25 cellular contexts compared by ENCODE assay signal in genomic region chr1:39977202-39977601, GRCh38. TPM values are rescaled to one million over a fixed set of nuclear protein-coding genes. Genes with fewer than 3 reads are reported as not detected.
A peak's percentile ranks its signal among the peaks of the same experiment; 100 is the strongest.
DNase-seq lines count a peak whose midpoint lies in the region; FAIRE-seq and TF ChIP-seq lines count a peak whose summit lies in the region.
"Had no signal": no experiment of that assay in that cellular context is flagged by ENCODE, and none has a peak within 500 bp of the region (broad histone marks: within the 10 kb centered on the region; RNA-seq: fewer than 3 reads in every experiment).

No MANE protein-coding gene starts in this region.

- DNase-seq in EH (ENCODE audit: low read depth) = peak; percentile 9
- DNase-seq in mammary epithelial cell = peak; percentile 80
- no peak for DNase-seq in keratinocyte (ENCODE audit: low read depth, low spot score)
- no peak for DNase-seq in HFFc6
- no peak for DNase-seq in HuH-7.5 (ENCODE audit: low spot score)
- DNase-seq in T-helper 2 cell = no peak
- DNase-seq in NCI-H2107 (lab: John Stamatoyannopoulos, UW) = no peak
- DNase-seq: activated B cell treated with CpG ODN at 0.5 μM for 24 hours; activated CD4-positive, alpha-beta memory T cell treated with anti-CD3 and anti-CD28 coated beads, Interleukin-2, amount 10 ng/mL, durations not matched to agents 7 days and 5 days; activated naive CD4-positive, alpha-beta T cell; amygdala; foreskin fibroblast; H7; mucosa of descending colon; NCI-H2029 treated with DMSO at 0.1 percent for 48 hours; NCI-H526 treated with DMSO at 0.1 percent for 48 hours; OCI-M1; SIG-M5; spleen; stimulated activated CD4-positive, alpha-beta T cell treated with anti-CD3 and anti-CD28 coated beads, Interleukin-4, amount 100 ng/mL, for 4 hours; uterus had no signal

- H3K79me2 ChIP-seq in mammary epithelial cell (ENCODE audit: insufficient read depth, low read length) = no peaks in the 10 kb centered on the region
- H3K79me2 ChIP-seq in keratinocyte (ENCODE audit: control insufficient read depth, insufficient read depth, low read length) = no peaks in the 10 kb centered on the region

- no peak overlapping the region for H2AFZ ChIP-seq in mammary epithelial cell (ENCODE audit: low read depth, low read length)
- H2AFZ ChIP-seq in keratinocyte (ENCODE audit: control insufficient read depth, low read length) = no peak overlapping the region

- H3K27me3 Mint-ChIP-seq in HFFc6 (ENCODE audit: insufficient read depth) = peaks cover 3% of the 10 kb centered on the region
- H3K27me3 Mint-ChIP-seq: activated B cell treated with CpG ODN at 0.5 μM for 24 hours; activated CD4-positive, alpha-beta memory T cell treated with anti-CD3 and anti-CD28 coated beads, Interleukin-2, amount 10 ng/mL, durations not matched to agents 7 days and 5 days had no signal

- FAIRE-seq in keratinocyte (lab: Jason Lieb, UNC) = peak; percentile 77
- FAIRE-seq: G401.6, GM19239 had no signal

- peaks cover 43% of the 10 kb centered on the region for H3K4me1 Mint-ChIP-seq in HFFc6 (ENCODE audit: low read depth)

- H3K36me3 ChIP-seq in HUES64 (ENCODE audit: insufficient read depth, low read length) (no peaks in the 10 kb centered on the region), mammary epithelial cell (ENCODE audit: insufficient read depth, low read length) (no peaks in the 10 kb centered on the region), keratinocyte (ENCODE audit: control insufficient read depth in 2 of 2, extremely low read depth in 1 of 2, insufficient read depth in 2 of 2, low read length in 2 of 2) (no peaks in the 10 kb centered on the region)
- H3K36me3 ChIP-seq: spleen, uterus had no signal

- H4K20me1 ChIP-seq in mammary epithelial cell (ENCODE audit: insufficient read depth, low read length) (no peaks in the 10 kb centered on the region), keratinocyte (ENCODE audit: control insufficient read depth, extremely low read depth, insufficient read depth, low read length) (no peaks in the 10 kb centered on the region)

- H3K4me2 ChIP-seq in mammary epithelial cell (ENCODE audit: insufficient read depth, low read depth, low read length) (peak overlapping the region; percentile 10), keratinocyte (ENCODE audit: control insufficient read depth, extremely low read depth, insufficient read depth, low read depth, low read length) (peak overlapping the region; percentile 52)

- H3K9me3 ChIP-seq in HUES64 (ENCODE audit: insufficient read depth, low read depth, low read length) (0 out of 2 replicates have a peak, but pooled peaks cover 4% of the 10 kb centered on the region), mammary epithelial cell (replicated peaks; ENCODE audit: insufficient read depth, low read length) (no peaks in the 10 kb centered on the region), keratinocyte (ENCODE audit: control insufficient read depth, low read depth, low read length) (no peaks in the 10 kb centered on the region)
- H3K9me3 ChIP-seq: mucosa of descending colon, spleen, uterus had no signal

- no peaks in the 10 kb centered on the region for H3K9me1 ChIP-seq in keratinocyte (ENCODE audit: control insufficient read depth, extremely low read depth, insufficient read depth, low read length)

- no peak overlapping the region for H3K4me3 Mint-ChIP-seq in HFFc6
- H3K4me3 Mint-ChIP-seq: activated B cell treated with CpG ODN at 0.5 μM for 24 hours; activated CD4-positive, alpha-beta memory T cell treated with anti-CD3 and anti-CD28 coated beads, Interleukin-2, amount 10 ng/mL, durations not matched to agents 7 days and 5 days; CD14-positive monocyte had no signal

- H3K4me1 ChIP-seq in HUES64 (ENCODE audit: insufficient read depth, low read length) (peaks cover 25% of the 10 kb centered on the region), mammary epithelial cell (ENCODE audit: insufficient read depth, low read length) (peaks cover 30% of the 10 kb centered on the region), keratinocyte (ENCODE audit: control insufficient read depth, extremely low read depth, insufficient read depth, low read length) (peaks cover 44% of the 10 kb centered on the region)
- H3K4me1 ChIP-seq: uterus had no signal

- no peak overlapping the region; the same call in 1 of the 2 replicates for H3K27ac Mint-ChIP-seq in HFFc6
- H3K27ac Mint-ChIP-seq: activated B cell treated with CpG ODN at 0.5 μM for 24 hours; activated CD4-positive, alpha-beta memory T cell treated with anti-CD3 and anti-CD28 coated beads, Interleukin-2, amount 10 ng/mL, durations not matched to agents 7 days and 5 days; CD14-positive monocyte had no signal

- H3K4me3 ChIP-seq in HUES64 (ENCODE audit: low read length) (no peak overlapping the region), mammary epithelial cell (replicated peaks in 1 of 3; ENCODE audit: insufficient read depth in 1 of 3, low read depth in 2 of 3, low read length in 3 of 3) (no peak overlapping the region), keratinocyte (ENCODE audit: control insufficient read depth in 2 of 3, extremely low read depth in 1 of 3, insufficient read depth in 2 of 3, low read depth in 1 of 3, low read length in 3 of 3) (no peak overlapping the region)
- H3K4me3 ChIP-seq: mucosa of descending colon, spleen, uterus had no signal

- H3K27me3 ChIP-seq in HUES64 (ENCODE audit: insufficient read depth, low read length) (no peaks in the 10 kb centered on the region), mammary epithelial cell (ENCODE audit: insufficient read depth, low read length) (no peaks in the 10 kb centered on the region), keratinocyte (ENCODE audit: control insufficient read depth, extremely low read depth, insufficient read depth, low read length) (no peaks in the 10 kb centered on the region)
- H3K27me3 ChIP-seq: spleen, uterus had no signal

- CTCF ChIA-PET in mammary epithelial cell (lab: Charles Lee; ENCODE audit: low non-redundant PET) = interaction anchor here (0.6 kb wide), 1 partner anchor 55 kb away, joined by 6 read pairs; no protein-coding TSS in a partner anchor

- dilution Hi-C loops in mammary epithelial cell (cut with HindIII; ENCODE audit: low sequenced_read_pairs) = loop anchor here (5.0 kb wide), 3 partner anchors 40 to 140 kb away; no protein-coding TSS in a partner anchor
- dilution Hi-C loops in keratinocyte (cut with MboI; ENCODE audit: extremely low pct_ligation_motif_present, low sequenced_read_pairs) = no loop called here

- TF ChIP-seq CTCF in mammary epithelial cell (conservative IDR thresholded peaks at IDR 0.05 in 1 of 2, IDR thresholded peaks at IDR 0.05 in 1 of 2; ENCODE audit: extremely low read depth in 1 of 2, insufficient read depth in 1 of 2, low read depth in 1 of 2, low read length in 2 of 2) = no peak
- TF ChIP-seq CTCF in keratinocyte (optimal IDR thresholded peaks at IDR 0.05 in 1 of 3, IDR thresholded peaks at IDR 0.05 in 1 of 3, conservative IDR thresholded peaks at IDR 0.05 in 1 of 3; ENCODE audit: extremely low read depth in 1 of 3, insufficient read depth in 2 of 3, low read length in 3 of 3) = no peak
- no peak for TF ChIP-seq CTCF in HFFc6 (IDR thresholded peaks at IDR 0.05)

- no TSS peak for BruUV-seq in mammary epithelial cell (replicated peaks; lab: Mats Ljungman, UMichigan)

- no peaks in the 10 kb centered on the region for H3K9me3 Mint-ChIP-seq in HFFc6
- H3K9me3 Mint-ChIP-seq: activated B cell treated with CpG ODN at 0.5 μM for 24 hours; activated CD4-positive, alpha-beta memory T cell treated with anti-CD3 and anti-CD28 coated beads, Interleukin-2, amount 10 ng/mL, durations not matched to agents 7 days and 5 days had no signal

- intact Hi-C loops in mammary epithelial cell (cut with micrococcal nuclease) = loop anchor here (2.0 kb wide), 2 partner anchors 38 to 64 kb away; partner anchors contain the start of gene CAP1

- H3K9ac ChIP-seq in HUES64 (ENCODE audit: low read depth, low read length) = peak overlapping the region; percentile 44; the same call in 1 of the 2 replicates
- H3K9ac ChIP-seq in mammary epithelial cell (ENCODE audit: insufficient read depth, low read length) = no peak overlapping the region
- peak overlapping the region; percentile 42 for H3K9ac ChIP-seq in keratinocyte (ENCODE audit: control insufficient read depth, extremely low read depth, insufficient read depth, low read length)

- WGBS in HUES64 = no CpG with 5 or more reads among the region's 1 CpG
- WGBS in mammary epithelial cell (ENCODE audit: low coverage, missing lambda C conversion rate) = 50% methylated on average over 1 of the region's 1 CpG

- H3K36me3 Mint-ChIP-seq in HFFc6 (ENCODE audit: low read depth) = no peaks in the 10 kb centered on the region

- H3K27ac ChIP-seq in HUES64 (ENCODE audit: low read depth, low read length) (peak overlapping the region; percentile 75), mammary epithelial cell (ENCODE audit: insufficient read depth, low read depth, low read length) (peak overlapping the region; percentile 70), keratinocyte (ENCODE audit: control insufficient read depth, insufficient read depth, low read length) (peak overlapping the region; percentile 82)
- H3K27ac ChIP-seq: spleen, uterus had no signal

- in situ Hi-C loops in mammary epithelial cell (cut with MboI; ENCODE audit: low sequenced_read_pairs in 2 of 2) = loop anchor here in 1 of 2 donors (5.0 to 10.0 kb wide), 2 partner anchors 60 to 152 kb away; no protein-coding TSS in a partner anchor

RNA-seq across cellular contexts. Expression of gene MFSD2A, which starts 22.3 kb away (rescaled TPM):
- polyA plus RNA-seq in HUES64 (2013, experiment 1 of 2) = 15.0 TPM
- polyA plus RNA-seq in HUES64 (2013, experiment 2 of 2) = 15.3 TPM
- 10 to 100 TPM; 14.3 to 54.0 TPM for total RNA-seq in mammary epithelial cell
- 49.3 TPM for polyA plus RNA-seq in mammary epithelial cell
- polyA minus RNA-seq in mammary epithelial cell = 67.4 TPM
- 50.1 to 62.5 TPM (median 57.0 TPM) in 3 replicates for polyA plus RNA-seq in keratinocyte
- polyA plus RNA-seq in keratinocyte (2011; ENCODE audit: low read depth) = 12.6 TPM
- polyA plus RNA-seq in keratinocyte (2011; cell fraction: cytosol; rRNA removed) = 27.3 and 32.3 TPM in 2 replicates
- 199 and 235 TPM in 2 replicates for polyA plus RNA-seq in keratinocyte (2011; cell fraction: nucleus; rRNA removed)
- polyA plus RNA-seq in keratinocyte (2012; ENCODE audit: low replicate concordance) = 33.2 and 47.8 TPM in 2 replicates
- polyA minus RNA-seq in keratinocyte = 59.1 to 118 TPM (median 79.8 TPM) in 3 replicates
- polyA minus RNA-seq in keratinocyte (2011; cell fraction: cytosol; rRNA and poly(A)+ RNA removed) = 25.9 TPM
- 60.7 and 73.3 TPM in 2 replicates for polyA minus RNA-seq in keratinocyte (2011; cell fraction: nucleus; rRNA and poly(A)+ RNA removed)
- 1 to 10 TPM; 3.2 to 4.8 (median 3.5) TPM for total RNA-seq in HFFc6 (2021; fragmentation: NEBNext Ultra II Directional; extraction: Animal tissue kit (Norgen Biotek cat#: 25700))

Comparison
In these comparisons a context has a peak if more than half of its experiments do, and no peak if none do; other contexts are left out.
1. DNase-seq: peak in EH (single experiment) and mammary epithelial cell (single experiment); none in keratinocyte (single experiment), HFFc6 (single experiment), HuH-7.5 (single experiment), T-helper 2 cell (0 of 5) and NCI-H2107 (single experiment).
2. Peak in every context shown above with its lines, with median percentiles within 50 percentile points of each other: H3K27ac ChIP-seq.